Comparison of ENCODE assay signal across 28 cellular contexts in genomic region chr22:33798401-33798800, GRCh38.
"Had no signal": no experiment of that assay in that cellular context is flagged by ENCODE, and none has a peak within 500 bp of the region (broad histone marks: within the 10 kb centered on the region; RNA-seq: fewer than 3 reads in every experiment).

No MANE protein-coding gene starts in this region.

- H3K36me3 ChIP-seq: neutrophil, pancreas, right lobe of liver, sigmoid colon, suprapubic skin, tibial artery, upper lobe of left lung, vagina had no signal

- DNase-seq: naive thymus-derived CD8-positive, alpha-beta T cell; nephron progenitor cell; nucleus accumbens; pancreas; psoas muscle; right cardiac atrium; right lobe of liver; sigmoid colon; small intestine; stimulated activated CD4-positive, alpha-beta T cell treated with anti-CD3 and anti-CD28 coated beads, Interleukin-15, amount 100 ng/mL, for 24 hours; stimulated activated CD4-positive, alpha-beta T cell treated with anti-CD3 and anti-CD28 coated beads, Interleukin-2, amount 100 ng/mL, for 24 hours; stimulated activated CD4-positive, alpha-beta T cell treated with anti-CD3 and anti-CD28 coated beads, Interleukin-2, amount 100 ng/mL, for 48 hours; stimulated activated CD4-positive, alpha-beta T cell treated with anti-CD3 and anti-CD28 coated beads, Interleukin-4, amount 100 ng/mL, for 24 hours; stimulated activated naive CD4-positive, alpha-beta T cell; stimulated activated naive CD8-positive, alpha-beta T cell treated with anti-CD3 and anti-CD28 coated beads, Interleukin-15, amount 100 ng/mL, for 72 hours; stimulated activated naive CD8-positive, alpha-beta T cell treated with anti-CD3 and anti-CD28 coated beads, Interleukin-15, Interleukin-2, amounts not matched to agents 100 U/mL and 50 U/mL, for 24 hours; substantia nigra; testis; tibial artery; trophoblast cell; upper lobe of left lung had no signal

- H3K4me3 ChIP-seq: pancreas, psoas muscle, right lobe of liver, sigmoid colon, suprapubic skin, testis, tibial artery, upper lobe of left lung, vagina had no signal

- H3K9me3 ChIP-seq: neutrophil, pancreas, psoas muscle, right lobe of liver, sigmoid colon, suprapubic skin, testis, tibial artery, upper lobe of left lung, vagina had no signal

- H3K36me3 Mint-ChIP-seq: natural killer cell treated with Interleukin-12 subunit alpha and Interleukin-12 subunit beta and Interleukin-15 and Interleukin-18, amount 100 ng/mL, for 72 hours; stimulated activated effector memory CD8-positive, alpha-beta T cell treated with anti-CD3 and anti-CD28 coated beads, Interleukin-12 subunit alpha, Interleukin-12 subunit beta, amount 100 ng/mL, for 72 hours had no signal

- H3K27me3 ChIP-seq: neutrophil, pancreas, right lobe of liver, sigmoid colon, suprapubic skin, testis, tibial artery, upper lobe of left lung, vagina had no signal

- H3K4me1 Mint-ChIP-seq: naive thymus-derived CD8-positive, alpha-beta T cell; stimulated activated effector memory CD8-positive, alpha-beta T cell treated with anti-CD3 and anti-CD28 coated beads, Interleukin-12 subunit alpha, Interleukin-12 subunit beta, amount 100 ng/mL, for 72 hours; stimulated activated naive CD8-positive, alpha-beta T cell treated with anti-CD3 and anti-CD28 coated beads, Interleukin-15, amount 100 ng/mL, for 72 hours had no signal

- H3K4me3 Mint-ChIP-seq: naive thymus-derived CD8-positive, alpha-beta T cell; natural killer cell treated with Interleukin-12 subunit alpha and Interleukin-12 subunit beta and Interleukin-15 and Interleukin-18, amount 100 ng/mL, for 72 hours; nephron progenitor cell; neural crest cell; stimulated activated effector memory CD8-positive, alpha-beta T cell treated with anti-CD3 and anti-CD28 coated beads, Interleukin-12 subunit alpha, Interleukin-12 subunit beta, amount 100 ng/mL, for 72 hours; stimulated activated naive CD8-positive, alpha-beta T cell treated with anti-CD3 and anti-CD28 coated beads, Interleukin-15, amount 100 ng/mL, for 72 hours had no signal

- H3K27ac Mint-ChIP-seq: naive thymus-derived CD8-positive, alpha-beta T cell; natural killer cell treated with Interleukin-12 subunit alpha and Interleukin-12 subunit beta and Interleukin-15 and Interleukin-18, amount 100 ng/mL, for 72 hours; nephron progenitor cell; stimulated activated effector memory CD8-positive, alpha-beta T cell treated with anti-CD3 and anti-CD28 coated beads, Interleukin-12 subunit alpha, Interleukin-12 subunit beta, amount 100 ng/mL, for 72 hours; stimulated activated naive CD8-positive, alpha-beta T cell treated with anti-CD3 and anti-CD28 coated beads, Interleukin-15, amount 100 ng/mL, for 72 hours had no signal

- ATAC-seq: naive thymus-derived CD8-positive, alpha-beta T cell; natural killer cell treated with Interleukin-12 subunit alpha and Interleukin-12 subunit beta and Interleukin-15 and Interleukin-18, amount 100 ng/mL, for 72 hours; pancreas; psoas muscle; right cardiac atrium; right lobe of liver; stimulated activated effector memory CD8-positive, alpha-beta T cell treated with anti-CD3 and anti-CD28 coated beads, Interleukin-12 subunit alpha, Interleukin-12 subunit beta, amount 100 ng/mL, for 72 hours; stimulated activated naive CD8-positive, alpha-beta T cell treated with anti-CD3 and anti-CD28 coated beads, Interleukin-15, amount 100 ng/mL, for 72 hours; stimulated activated naive CD8-positive, alpha-beta T cell treated with anti-CD3 and anti-CD28 coated beads, Interleukin-15, Interleukin-2, amounts not matched to agents 100 U/mL and 50 U/mL, for 24 hours had no signal

- FAIRE-seq: pancreas, small intestine, urothelium cell line had no signal

- H3K4me1 ChIP-seq: pancreas, right lobe of liver, testis, upper lobe of left lung had no signal

- H3K27me3 Mint-ChIP-seq: natural killer cell treated with Interleukin-12 subunit alpha and Interleukin-12 subunit beta and Interleukin-15 and Interleukin-18, amount 100 ng/mL, for 72 hours; stimulated activated naive CD8-positive, alpha-beta T cell treated with anti-CD3 and anti-CD28 coated beads, Interleukin-15, amount 100 ng/mL, for 72 hours had no signal

- H3K27ac ChIP-seq: neutrophil, pancreas, psoas muscle, right lobe of liver, sigmoid colon, suprapubic skin, testis, tibial artery, upper lobe of left lung, vagina had no signal
